In the genomic region with DNA sequence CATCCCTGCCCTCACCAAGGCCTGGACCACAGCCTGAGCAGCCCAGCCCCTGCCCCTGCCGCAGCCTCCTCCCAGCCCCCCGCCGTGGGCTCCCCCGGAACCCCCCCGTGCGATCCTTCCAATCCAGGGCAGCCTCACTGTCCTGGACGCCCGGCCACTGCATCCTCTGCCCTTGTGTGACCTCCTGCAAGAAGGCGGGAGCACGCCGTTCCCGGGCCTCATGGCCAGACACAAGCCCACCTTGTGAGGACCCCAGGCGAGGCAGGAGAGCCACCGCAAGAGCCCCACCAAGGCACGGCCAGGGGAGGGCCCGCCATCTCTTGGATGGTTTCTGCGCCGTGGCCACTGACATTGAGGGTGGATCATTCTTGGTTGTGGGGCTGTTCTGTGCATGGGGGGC, we compare ENCODE assay signal across 1 cellular context.
TF ChIP-seq lines count a peak whose summit lies in the region.

No MANE protein-coding gene starts in this region.

TF ChIP-seq in K562, 482 proteins besides CTCF, POLR2A, EP300 and RAD21:
- TF ChIP-seq ZNF668 (CRISPR knock-in tag; IDR thresholded peaks at IDR 0.05) = no peak
- TF ChIP-seq, protein P1, sequence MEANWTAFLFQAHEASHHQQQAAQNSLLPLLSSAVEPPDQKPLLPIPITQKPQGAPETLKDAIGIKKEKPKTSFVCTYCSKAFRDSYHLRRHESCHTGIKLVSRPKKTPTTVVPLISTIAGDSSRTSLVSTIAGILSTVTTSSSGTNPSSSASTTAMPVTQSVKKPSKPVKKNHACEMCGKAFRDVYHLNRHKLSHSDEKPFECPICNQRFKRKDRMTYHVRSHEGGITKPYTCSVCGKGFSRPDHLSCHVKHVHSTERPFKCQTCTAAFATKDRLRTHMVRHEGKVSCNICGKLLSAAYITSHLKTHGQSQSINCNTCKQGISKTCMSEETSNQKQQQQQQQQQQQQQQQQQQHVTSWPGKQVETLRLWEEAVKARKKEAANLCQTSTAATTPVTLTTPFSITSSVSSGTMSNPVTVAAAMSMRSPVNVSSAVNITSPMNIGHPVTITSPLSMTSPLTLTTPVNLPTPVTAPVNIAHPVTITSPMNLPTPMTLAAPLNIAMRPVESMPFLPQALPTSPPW (CRISPR knock-in tag; IDR thresholded peaks at IDR 0.05) = 0 out of 2 replicates have a peak, but pooled peaks have one; percentile 5
